Comparison of ENCODE assay signal across 9 cellular contexts in genomic region chr3:153052096-153052460, GRCh38.
DNase-seq lines count a peak whose midpoint lies in the region; ATAC-seq and TF ChIP-seq lines count a peak whose summit lies in the region.
"Had no signal": no experiment of that assay in that cellular context is flagged by ENCODE, and none has a peak within 500 bp of the region (broad histone marks: within the 10 kb centered on the region; RNA-seq: fewer than 3 reads in every experiment).

No MANE protein-coding gene starts in this region.

- no peaks in the 10 kb centered on the region for H3K36me3 ChIP-seq in SJCRH30
- H3K36me3 ChIP-seq in stomach smooth muscle (ENCODE audit: control insufficient read depth in 2 of 2, insufficient read depth in 2 of 2, low read length in 2 of 2) = no peaks in the 10 kb centered on the region

- H3K27me3 ChIP-seq in SJCRH30 = no peaks in the 10 kb centered on the region
- H3K27me3 ChIP-seq in stomach smooth muscle (ENCODE audit: control insufficient read depth in 1 of 2, insufficient read depth in 2 of 2, low read length in 2 of 2) = no peaks in the 10 kb centered on the region

- H3K9me3 Mint-ChIP-seq in HFFc6 = no peaks in the 10 kb centered on the region
- H3K9me3 Mint-ChIP-seq: activated T-helper 2 cell treated with anti-CD3 and anti-CD28 coated beads, Interferon-gamma antibody, Interleukin-2, Interleukin-4, amounts not matched to agents 10 μg/mL and 5 μg/mL and 100 μg/mL, durations not matched to agents 14 hours and 24 hours and 36 hours had no signal

- H3K4me3 Mint-ChIP-seq in HFFc6 = peak overlapping the region; percentile 86

- DNase-seq in HFFc6 (peak; percentile 92), SJCRH30 (peak; percentile 69 to 81), foreskin fibroblast (peak; percentile 79 to 82), GM13976 (ENCODE audit: low spot score) (no peak), superior temporal gyrus (ENCODE audit: extremely low spot score) (no peak)
- DNase-seq in stimulated activated CD4-positive, alpha-beta T cell treated with anti-CD3 and anti-CD28 coated beads, Interleukin-2, amount 100 ng/mL, for 48 hours = no peak

- no peaks in the 10 kb centered on the region for H3K27me3 Mint-ChIP-seq in HFFc6 (ENCODE audit: insufficient read depth)

- peak overlapping the region; percentile 96 for H3K27ac Mint-ChIP-seq in HFFc6
- H3K27ac Mint-ChIP-seq: activated T-helper 2 cell treated with anti-CD3 and anti-CD28 coated beads, Interferon-gamma antibody, Interleukin-2, Interleukin-4, amounts not matched to agents 10 μg/mL and 5 μg/mL and 100 μg/mL, durations not matched to agents 14 hours and 24 hours and 36 hours had no signal

- no peak for ATAC-seq in GM21447 (IDR thresholded peaks at IDR 0.05; ENCODE audit: unreplicated experiment)

- no peaks in the 10 kb centered on the region for H3K36me3 Mint-ChIP-seq in HFFc6 (ENCODE audit: low read depth)

- H3K4me1 ChIP-seq in SJCRH30 (peaks cover 18% of the 10 kb centered on the region), stomach smooth muscle (ENCODE audit: control insufficient read depth, insufficient read depth, low read length) (peaks cover 11% of the 10 kb centered on the region)

- peaks cover 25% of the 10 kb centered on the region for H3K4me1 Mint-ChIP-seq in HFFc6 (ENCODE audit: low read depth)

- H3K4me3 ChIP-seq in SJCRH30 (no peak overlapping the region; the same call in 1 of the 2 replicates), foreskin fibroblast (ENCODE audit: low read depth in 1 of 2, low read length in 2 of 2) (no peak overlapping the region), stomach smooth muscle (ENCODE audit: low read length in 2 of 2) (peak overlapping the region in 1 of 2 donors; percentile 31)

- TF ChIP-seq CTCF in HFFc6 (IDR thresholded peaks at IDR 0.05) (0 out of 2 replicates have a peak, but pooled peaks have one; percentile 10), foreskin fibroblast (IDR thresholded peaks at IDR 0.05; ENCODE audit: low read depth, low read length) (no peak), GM13976 (IDR thresholded peaks at IDR 0.05; ENCODE audit: borderline replicate concordance, control extremely low read depth, extremely low read depth, insufficient read depth, missing control alignments) (no peak)

- H3K27ac ChIP-seq in SJCRH30 (peak overlapping the region; percentile 85), stomach smooth muscle (ENCODE audit: low read length) (peak overlapping the region; percentile 68)

- no peak overlapping the region for H3K9ac ChIP-seq in stomach smooth muscle (ENCODE audit: low read length in 2 of 2)

- in situ Hi-C loops in GM13976 (cut with MboI; ENCODE audit: low sequenced_read_pairs, unreplicated experiment) = no loop called here

- no peaks in the 10 kb centered on the region for H3K9me3 ChIP-seq in SJCRH30 (replicated peaks)
- no peaks in the 10 kb centered on the region for H3K9me3 ChIP-seq in stomach smooth muscle (ENCODE audit: control insufficient read depth in 2 of 2, low read length in 2 of 2)

Comparison
In these comparisons a context has a peak if more than half of its experiments do, and no peak if none do; other contexts are left out.
1. DNase-seq: peak in HFFc6 (single experiment), SJCRH30 (2 of 2) and foreskin fibroblast (2 of 2); none in GM13976 (single experiment), superior temporal gyrus (single experiment) and stimulated activated CD4-positive, alpha-beta T cell treated with anti-CD3 and anti-CD28 coated beads, Interleukin-2, amount 100 ng/mL, for 48 hours (0 of 2).